ENCODE assay signal across 1 cellular context in the genomic region with DNA sequence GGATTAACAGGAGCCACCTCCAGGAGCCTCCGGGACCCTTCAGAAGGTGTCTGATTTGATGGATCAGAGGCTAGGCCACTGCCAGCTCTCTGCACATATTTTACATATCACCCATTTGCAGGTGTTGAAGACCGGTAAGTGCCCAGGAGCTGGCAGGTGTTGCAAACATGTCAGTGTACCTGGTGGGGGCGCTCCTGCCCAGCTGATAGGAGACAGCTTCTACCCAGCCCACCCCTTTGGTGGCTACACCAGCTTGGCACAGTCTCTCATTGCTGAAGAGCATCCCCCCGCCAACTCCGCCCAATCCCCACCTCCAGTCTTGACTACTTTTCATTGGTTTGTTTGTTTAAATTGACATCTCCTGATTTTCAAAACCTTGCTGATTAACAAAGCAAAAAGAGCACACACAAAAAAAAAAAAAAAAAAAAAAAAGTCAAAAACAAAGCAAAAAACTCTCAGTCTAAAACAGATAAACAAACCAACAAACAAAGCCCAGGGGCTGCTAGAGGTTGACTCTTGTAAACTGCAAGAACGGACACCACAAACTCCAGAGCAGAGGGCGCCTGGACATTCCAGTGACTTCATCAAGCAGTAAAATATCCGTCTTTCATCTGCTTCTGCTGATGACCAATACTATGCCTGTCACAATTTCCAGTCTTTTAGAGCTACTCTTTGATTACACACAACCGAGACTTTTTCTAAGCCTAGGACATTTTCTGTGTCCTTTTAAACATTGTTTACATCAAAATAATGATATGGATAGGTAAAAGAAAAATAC.
TF ChIP-seq lines count a peak whose summit lies in the region.

No MANE protein-coding gene starts in this region.

TF ChIP-seq in GM23338, 12 proteins besides CTCF, POLR2A, EP300 and RAD21 (continued from another document):
- TF ChIP-seq, protein P1, sequence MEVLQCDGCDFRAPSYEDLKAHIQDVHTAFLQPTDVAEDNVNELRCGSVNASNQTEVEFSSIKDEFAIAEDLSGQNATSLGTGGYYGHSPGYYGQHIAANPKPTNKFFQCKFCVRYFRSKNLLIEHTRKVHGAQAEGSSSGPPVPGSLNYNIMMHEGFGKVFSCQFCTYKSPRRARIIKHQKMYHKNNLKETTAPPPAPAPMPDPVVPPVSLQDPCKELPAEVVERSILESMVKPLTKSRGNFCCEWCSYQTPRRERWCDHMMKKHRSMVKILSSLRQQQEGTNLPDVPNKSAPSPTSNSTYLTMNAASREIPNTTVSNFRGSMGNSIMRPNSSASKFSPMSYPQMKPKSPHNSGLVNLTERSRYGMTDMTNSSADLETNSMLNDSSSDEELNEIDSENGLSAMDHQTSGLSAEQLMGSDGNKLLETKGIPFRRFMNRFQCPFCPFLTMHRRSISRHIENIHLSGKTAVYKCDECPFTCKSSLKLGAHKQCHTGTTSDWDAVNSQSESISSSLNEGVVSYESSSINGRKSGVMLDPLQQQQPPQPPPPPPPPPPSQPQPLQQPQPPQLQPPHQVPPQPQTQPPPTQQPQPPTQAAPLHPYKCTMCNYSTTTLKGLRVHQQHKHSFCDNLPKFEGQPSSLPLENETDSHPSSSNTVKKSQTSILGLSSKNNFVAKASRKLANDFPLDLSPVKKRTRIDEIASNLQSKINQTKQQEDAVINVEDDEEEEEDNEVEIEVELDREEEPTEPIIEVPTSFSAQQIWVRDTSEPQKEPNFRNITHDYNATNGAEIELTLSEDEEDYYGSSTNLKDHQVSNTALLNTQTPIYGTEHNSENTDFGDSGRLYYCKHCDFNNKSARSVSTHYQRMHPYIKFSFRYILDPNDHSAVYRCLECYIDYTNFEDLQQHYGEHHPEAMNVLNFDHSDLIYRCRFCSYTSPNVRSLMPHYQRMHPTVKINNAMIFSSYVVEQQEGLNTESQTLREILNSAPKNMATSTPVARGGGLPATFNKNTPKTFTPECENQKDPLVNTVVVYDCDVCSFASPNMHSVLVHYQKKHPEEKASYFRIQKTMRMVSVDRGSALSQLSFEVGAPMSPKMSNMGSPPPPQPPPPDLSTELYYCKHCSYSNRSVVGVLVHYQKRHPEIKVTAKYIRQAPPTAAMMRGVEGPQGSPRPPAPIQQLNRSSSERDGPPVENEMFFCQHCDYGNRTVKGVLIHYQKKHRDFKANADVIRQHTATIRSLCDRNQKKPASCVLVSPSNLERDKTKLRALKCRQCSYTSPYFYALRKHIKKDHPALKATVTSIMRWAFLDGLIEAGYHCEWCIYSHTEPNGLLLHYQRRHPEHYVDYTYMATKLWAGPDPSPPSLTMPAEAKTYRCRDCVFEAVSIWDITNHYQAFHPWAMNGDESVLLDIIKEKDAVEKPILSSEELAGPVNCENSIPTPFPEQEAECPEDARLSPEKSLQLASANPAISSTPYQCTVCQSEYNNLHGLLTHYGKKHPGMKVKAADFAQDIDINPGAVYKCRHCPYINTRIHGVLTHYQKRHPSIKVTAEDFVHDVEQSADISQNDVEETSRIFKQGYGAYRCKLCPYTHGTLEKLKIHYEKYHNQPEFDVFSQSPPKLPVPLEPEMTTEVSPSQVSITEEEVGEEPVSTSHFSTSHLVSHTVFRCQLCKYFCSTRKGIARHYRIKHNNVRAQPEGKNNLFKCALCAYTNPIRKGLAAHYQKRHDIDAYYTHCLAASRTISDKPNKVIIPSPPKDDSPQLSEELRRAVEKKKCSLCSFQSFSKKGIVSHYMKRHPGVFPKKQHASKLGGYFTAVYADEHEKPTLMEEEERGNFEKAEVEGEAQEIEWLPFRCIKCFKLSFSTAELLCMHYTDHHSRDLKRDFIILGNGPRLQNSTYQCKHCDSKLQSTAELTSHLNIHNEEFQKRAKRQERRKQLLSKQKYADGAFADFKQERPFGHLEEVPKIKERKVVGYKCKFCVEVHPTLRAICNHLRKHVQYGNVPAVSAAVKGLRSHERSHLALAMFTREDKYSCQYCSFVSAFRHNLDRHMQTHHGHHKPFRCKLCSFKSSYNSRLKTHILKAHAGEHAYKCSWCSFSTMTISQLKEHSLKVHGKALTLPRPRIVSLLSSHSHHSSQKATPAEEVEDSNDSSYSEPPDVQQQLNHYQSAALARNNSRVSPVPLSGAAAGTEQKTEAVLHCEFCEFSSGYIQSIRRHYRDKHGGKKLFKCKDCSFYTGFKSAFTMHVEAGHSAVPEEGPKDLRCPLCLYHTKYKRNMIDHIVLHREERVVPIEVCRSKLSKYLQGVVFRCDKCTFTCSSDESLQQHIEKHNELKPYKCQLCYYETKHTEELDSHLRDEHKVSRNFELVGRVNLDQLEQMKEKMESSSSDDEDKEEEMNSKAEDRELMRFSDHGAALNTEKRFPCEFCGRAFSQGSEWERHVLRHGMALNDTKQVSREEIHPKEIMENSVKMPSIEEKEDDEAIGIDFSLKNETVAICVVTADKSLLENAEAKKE (CRISPR knock-in tag; IDR thresholded peaks at IDR 0.05) = no peak
- TF ChIP-seq JUNB (IDR thresholded peaks at IDR 0.05; ENCODE audit: unreplicated experiment) (no peak), POLR2AphosphoS5 (IDR thresholded peaks at IDR 0.05; ENCODE audit: low read depth) (no peak), ZNF331 (CRISPR knock-in tag; IDR thresholded peaks at IDR 0.05; ENCODE audit: low read depth) (no peak)
- TF ChIP-seq, protein P2, sequence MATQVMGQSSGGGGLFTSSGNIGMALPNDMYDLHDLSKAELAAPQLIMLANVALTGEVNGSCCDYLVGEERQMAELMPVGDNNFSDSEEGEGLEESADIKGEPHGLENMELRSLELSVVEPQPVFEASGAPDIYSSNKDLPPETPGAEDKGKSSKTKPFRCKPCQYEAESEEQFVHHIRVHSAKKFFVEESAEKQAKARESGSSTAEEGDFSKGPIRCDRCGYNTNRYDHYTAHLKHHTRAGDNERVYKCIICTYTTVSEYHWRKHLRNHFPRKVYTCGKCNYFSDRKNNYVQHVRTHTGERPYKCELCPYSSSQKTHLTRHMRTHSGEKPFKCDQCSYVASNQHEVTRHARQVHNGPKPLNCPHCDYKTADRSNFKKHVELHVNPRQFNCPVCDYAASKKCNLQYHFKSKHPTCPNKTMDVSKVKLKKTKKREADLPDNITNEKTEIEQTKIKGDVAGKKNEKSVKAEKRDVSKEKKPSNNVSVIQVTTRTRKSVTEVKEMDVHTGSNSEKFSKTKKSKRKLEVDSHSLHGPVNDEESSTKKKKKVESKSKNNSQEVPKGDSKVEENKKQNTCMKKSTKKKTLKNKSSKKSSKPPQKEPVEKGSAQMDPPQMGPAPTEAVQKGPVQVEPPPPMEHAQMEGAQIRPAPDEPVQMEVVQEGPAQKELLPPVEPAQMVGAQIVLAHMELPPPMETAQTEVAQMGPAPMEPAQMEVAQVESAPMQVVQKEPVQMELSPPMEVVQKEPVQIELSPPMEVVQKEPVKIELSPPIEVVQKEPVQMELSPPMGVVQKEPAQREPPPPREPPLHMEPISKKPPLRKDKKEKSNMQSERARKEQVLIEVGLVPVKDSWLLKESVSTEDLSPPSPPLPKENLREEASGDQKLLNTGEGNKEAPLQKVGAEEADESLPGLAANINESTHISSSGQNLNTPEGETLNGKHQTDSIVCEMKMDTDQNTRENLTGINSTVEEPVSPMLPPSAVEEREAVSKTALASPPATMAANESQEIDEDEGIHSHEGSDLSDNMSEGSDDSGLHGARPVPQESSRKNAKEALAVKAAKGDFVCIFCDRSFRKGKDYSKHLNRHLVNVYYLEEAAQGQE (IDR thresholded peaks at IDR 0.05; ENCODE audit: unreplicated experiment) = no peak
